In genomic region chr18:74292541-74292858, GRCh38 we compare ENCODE assay signal across 8 cellular contexts. TPM values are rescaled to one million over a fixed set of nuclear protein-coding genes. Genes with fewer than 3 reads are reported as not detected.
DNase-seq lines count a peak whose midpoint lies in the region; ATAC-seq and TF ChIP-seq lines count a peak whose summit lies in the region.

No MANE protein-coding gene starts in this region.

- H3K9me3 ChIP-seq in right atrium auricular region (no peaks in the 10 kb centered on the region), mesodermal cell (ENCODE audit: control insufficient read depth, low read length) (no peaks in the 10 kb centered on the region), aorta (ENCODE audit: control insufficient read depth, low read length) (no peaks in the 10 kb centered on the region)

- H3K27ac ChIP-seq in right atrium auricular region (peak overlapping the region; percentile 66 to 71), mesodermal cell (ENCODE audit: low read depth, low read length, severe bottlenecking) (no peak overlapping the region), aorta (ENCODE audit: low read depth in 1 of 2, low read length in 2 of 2) (peak overlapping the region in 1 of 2 donors; percentile 13)

- H3K27ac Mint-ChIP-seq in MCF 10A (ENCODE audit: low read depth, unreplicated experiment) = no peak overlapping the region

- H3K4me3 ChIP-seq in right atrium auricular region (peak overlapping the region; percentile 80 to 83), mesodermal cell (ENCODE audit: extremely low read depth, insufficient read depth, low read length, poor library complexity, severe bottlenecking) (peak overlapping the region; percentile 65), aorta (ENCODE audit: low read length in 2 of 2) (peak overlapping the region; percentile 53 to 66)

- H3K4me3 Mint-ChIP-seq in MCF 10A (ENCODE audit: unreplicated experiment) = peak overlapping the region; percentile 96

- CTCF ChIA-PET in MCF 10A (lab: Yijun Ruan, JAX) = interaction anchor here (0.8 kb wide), 1 partner anchor 27 kb away, joined by 3 read pairs; no protein-coding TSS in a partner anchor

- TF ChIP-seq CTCF in right atrium auricular region (IDR thresholded peaks at IDR 0.05) = no peak
- TF ChIP-seq CTCF in MCF 10A (IDR thresholded peaks at IDR 0.05; ENCODE audit: unreplicated experiment) = no peak

- intact Hi-C loops in left ventricle myocardium superior (cut with micrococcal nuclease) = no loop called here
- intact Hi-C loops in MCF 10A (cut with micrococcal nuclease) = loop anchor here (1.0 to 5.0 kb wide), 2 partner anchors 96 to 205 kb away; partner anchors contain the start of gene CNDP2
- intact Hi-C loops in aorta (cut with DNase I) = loop anchor here (1.0 to 10.0 kb wide), 4 partner anchors 148 to 305 kb away; partner anchors contain the start of genes CNDP2 (in 2 of the 2), FBXO15 (in 1 of the 2), TIMM21 (in 1 of the 2) and ZNF407 (in 1 of the 2)

- no peaks in the 10 kb centered on the region for H3K9me3 Mint-ChIP-seq in MCF 10A (ENCODE audit: unreplicated experiment)

- H3K27me3 ChIP-seq in right atrium auricular region (no peaks in the 10 kb centered on the region), aorta (ENCODE audit: control insufficient read depth in 1 of 2, insufficient read depth in 2 of 2, low read length in 1 of 2) (no peaks in the 10 kb centered on the region)

- no peak for TF ChIP-seq POLR2A in GM18505 (IDR thresholded peaks at IDR 0.05; ENCODE audit: borderline replicate concordance, extremely low read depth, insufficient read depth, insufficient read length)

- no peak for DNase-seq in right atrium auricular region (ENCODE audit: low spot score)
- DNase-seq in left ventricle myocardium superior = no peak
- DNase-seq in MCF 10A (ENCODE audit: unreplicated experiment) = no peak
- DNase-seq in aorta = no peak
- DNase-seq in NCI-H1105 treated with DMSO at 0.1 percent for 48 hours (lab: John Stamatoyannopoulos, UW) = no peak
- no peak for DNase-seq in stimulated activated CD8-positive, alpha-beta memory T cell treated with anti-CD3 and anti-CD28 coated beads, Interleukin-4, amount 100 ng/mL, for 48 hours

- no peaks in the 10 kb centered on the region for H3K27me3 Mint-ChIP-seq in MCF 10A (ENCODE audit: insufficient read depth, unreplicated experiment)

- POLR2A ChIA-PET in MCF 10A (lab: Yijun Ruan, JAX) = interaction anchor here (0.8 kb wide), 1 partner anchor 21 kb away, joined by 3 read pairs; no protein-coding TSS in a partner anchor

- WGBS in mesodermal cell (ENCODE audit: insufficient coverage in 2 of 2), 2 experiments = 84% methylated on average over 3 of the region's 4 CpGs; no CpG with 5 or more reads in 1 of the 2 experiments
- 3 to 10% methylated on average over 4 of the region's 4 CpGs for WGBS in aorta, 2 donors

- H3K36me3 Mint-ChIP-seq in MCF 10A (ENCODE audit: insufficient read depth, unreplicated experiment) = no peaks in the 10 kb centered on the region

- no TSS peak for BruUV-seq in MCF 10A (replicated peaks; lab: Mats Ljungman, UMichigan)

- H3K4me1 ChIP-seq in right atrium auricular region (peaks cover 0 to 32% of the 10 kb centered on the region in 2 donors), mesodermal cell (ENCODE audit: control insufficient read depth, insufficient read depth, low read length, poor library complexity, severe bottlenecking) (no peaks in the 10 kb centered on the region), aorta (ENCODE audit: control insufficient read depth in 1 of 2, insufficient read depth in 2 of 2, low read length in 2 of 2) (peaks cover 0 to 2% of the 10 kb centered on the region in 2 donors)

- H3K36me3 ChIP-seq in right atrium auricular region (no peaks in the 10 kb centered on the region), mesodermal cell (ENCODE audit: control insufficient read depth, insufficient read depth, low read length) (no peaks in the 10 kb centered on the region), aorta (ENCODE audit: control insufficient read depth in 1 of 2, insufficient read depth in 2 of 2, low read length in 1 of 2) (no peaks in the 10 kb centered on the region)

- ATAC-seq in left ventricle myocardium superior (no peak), aorta (ENCODE audit: low FRiP score) (no peak), GM18505 (IDR thresholded peaks at IDR 0.05; ENCODE audit: unreplicated experiment) (no peak)

- peaks cover 4% of the 10 kb centered on the region for H3K4me1 Mint-ChIP-seq in MCF 10A (ENCODE audit: insufficient read depth, unreplicated experiment)

RNA-seq across cellular contexts. Expression of gene CYB5A, which starts 0.7 kb away (rescaled TPM):
- total RNA-seq in right atrium auricular region (10 to 100 TPM; 71.3 to 73.5 TPM), left ventricle myocardium superior (103 TPM), MCF 10A (2022) (19.4 and 27.5 TPM in 2 replicates), aorta (10 to 100 TPM; 33.2 to 41.6 TPM)
- 65.2 TPM for polyA plus RNA-seq in mesodermal cell (2013, experiment 1 of 2)
- polyA plus RNA-seq in mesodermal cell (2013, experiment 2 of 2) = 78.6 TPM
- 100 to 1,000 TPM in 1 of 2 donors, 10 to 100 TPM in 1; 92.8 to 276 TPM for polyA plus RNA-seq in aorta

RNA-seq across cellular contexts. Expression of gene C18orf63, which starts 23.1 kb away (rescaled TPM):
- total RNA-seq in right atrium auricular region = not detected
- total RNA-seq in left ventricle myocardium superior = not detected
- not detected in 2 replicates for total RNA-seq in MCF 10A (2022)
- not detected for polyA plus RNA-seq in mesodermal cell (2013, experiment 1 of 2)
- 0.20 TPM for polyA plus RNA-seq in mesodermal cell (2013, experiment 2 of 2)
- total RNA-seq in aorta = not detected
- not detected for polyA plus RNA-seq in aorta
